Comparison of ENCODE assay signal across 19 cellular contexts in the genomic region with DNA sequence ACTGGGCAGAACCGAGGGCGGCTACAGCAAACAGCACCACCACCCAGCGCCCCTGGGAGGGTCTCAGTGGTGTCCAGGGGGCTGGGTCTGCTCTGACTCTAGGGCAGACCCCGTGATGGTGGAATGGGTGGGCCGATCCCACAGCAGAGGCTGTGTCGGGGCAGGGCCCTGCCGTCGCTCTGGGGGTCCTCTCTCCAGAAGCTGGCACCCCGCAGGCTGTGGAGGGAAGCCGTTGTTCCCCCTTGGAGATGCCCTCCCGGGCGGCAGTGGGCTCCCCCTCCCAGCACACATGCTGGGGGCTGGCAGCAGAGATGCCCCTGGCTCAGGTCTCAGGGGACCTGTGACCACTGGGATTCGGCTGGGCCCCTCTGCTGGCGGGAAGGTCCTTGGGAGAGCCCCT. TPM values are rescaled to one million over a fixed set of nuclear protein-coding genes. Genes with fewer than 3 reads are reported as not detected.
DNase-seq lines count a peak whose midpoint lies in the region; ATAC-seq, FAIRE-seq and TF ChIP-seq lines count a peak whose summit lies in the region.
"Had no signal": no experiment of that assay in that cellular context is flagged by ENCODE, and none has a peak within 500 bp of the region (broad histone marks: within the 10 kb centered on the region; RNA-seq: fewer than 3 reads in every experiment).

No MANE protein-coding gene starts in this region.

- dilution Hi-C loops in keratinocyte (cut with MboI; ENCODE audit: extremely low pct_ligation_motif_present, low sequenced_read_pairs) = no loop called here

- intact Hi-C loops in activated T-helper 2 cell treated with anti-CD3 and anti-CD28 coated beads, Interferon-gamma antibody, Interleukin-2, Interleukin-4, amounts not matched to agents 10 μg/mL and 5 μg/mL and 100 μg/mL, durations not matched to agents 14 hours and 24 hours and 36 hours (cut with micrococcal nuclease) = no loop called here

- H3K27ac ChIP-seq in RWPE2 (ENCODE audit: poor library complexity, severe bottlenecking) = peak overlapping the region; percentile 66
- peak overlapping the region; percentile 43 for H3K27ac ChIP-seq in keratinocyte (ENCODE audit: control insufficient read depth, insufficient read depth, low read length)
- H3K27ac ChIP-seq: KMS-11, upper lobe of right lung had no signal

- H3K4me3 ChIP-seq in RWPE2 (ENCODE audit: severe bottlenecking) = no peak overlapping the region
- H3K4me3 ChIP-seq in keratinocyte (ENCODE audit: control insufficient read depth in 2 of 3, extremely low read depth in 1 of 3, insufficient read depth in 2 of 3, low read depth in 1 of 3, low read length in 3 of 3) = no peak overlapping the region
- H3K4me3 ChIP-seq: HAP-1, stomach, upper lobe of right lung had no signal

- no peak for ATAC-seq in activated naive CD4-positive, alpha-beta T cell treated with anti-CD3 and anti-CD28 coated beads, Interleukin-2, amount 50 U/mL, for 72 hours
- ATAC-seq in RWPE2 (ENCODE audit: low read depth) = no peak
- peak; percentile 6 for ATAC-seq in stimulated activated naive CD8-positive, alpha-beta T cell treated with anti-CD3 and anti-CD28 coated beads, Interleukin-15, amount 100 ng/mL, for 72 hours

- peaks cover 12% of the 10 kb centered on the region for H3K36me3 ChIP-seq in RWPE2 (ENCODE audit: low read depth)
- H3K36me3 ChIP-seq in keratinocyte (ENCODE audit: control insufficient read depth in 2 of 2, extremely low read depth in 1 of 2, insufficient read depth in 2 of 2, low read length in 2 of 2) = peaks cover 8 to 12% of the 10 kb centered on the region in 2 experiments
- H3K36me3 ChIP-seq: HAP-1 had no signal

- no peak for TF ChIP-seq CTCF in RWPE2 (IDR thresholded peaks at IDR 0.05; ENCODE audit: poor library complexity, severe bottlenecking)
- TF ChIP-seq CTCF in keratinocyte (optimal IDR thresholded peaks at IDR 0.05 in 1 of 3, IDR thresholded peaks at IDR 0.05 in 1 of 3, conservative IDR thresholded peaks at IDR 0.05 in 1 of 3; ENCODE audit: extremely low read depth in 1 of 3, insufficient read depth in 2 of 3, low read length in 3 of 3) = no peak

- peaks cover 12% of the 10 kb centered on the region for H3K4me1 ChIP-seq in RWPE2 (ENCODE audit: insufficient read depth, poor library complexity, severe bottlenecking)
- peaks cover 14% of the 10 kb centered on the region for H3K4me1 ChIP-seq in keratinocyte (ENCODE audit: control insufficient read depth, extremely low read depth, insufficient read depth, low read length)
- H3K4me1 ChIP-seq: Caco-2, HAP-1, upper lobe of right lung had no signal

- no peak overlapping the region for H2AFZ ChIP-seq in keratinocyte (ENCODE audit: control insufficient read depth, low read length)

- peak overlapping the region; percentile 56 for H3K9ac ChIP-seq in keratinocyte (ENCODE audit: control insufficient read depth, extremely low read depth, insufficient read depth, low read length)
- H3K9ac ChIP-seq: KMS-11 had no signal

- H3K27me3 ChIP-seq in RWPE2 (ENCODE audit: insufficient read depth, poor library complexity, severe bottlenecking) = no peaks in the 10 kb centered on the region
- H3K27me3 ChIP-seq in keratinocyte (ENCODE audit: control insufficient read depth, extremely low read depth, insufficient read depth, low read length) = no peaks in the 10 kb centered on the region
- H3K27me3 ChIP-seq: stomach, upper lobe of right lung had no signal

- H3K79me2 ChIP-seq in keratinocyte (ENCODE audit: control insufficient read depth, insufficient read depth, low read length) = no peaks in the 10 kb centered on the region

- no peaks in the 10 kb centered on the region for H4K20me1 ChIP-seq in keratinocyte (ENCODE audit: control insufficient read depth, extremely low read depth, insufficient read depth, low read length)

- no peak for FAIRE-seq in keratinocyte (lab: Jason Lieb, UNC)

- no peaks in the 10 kb centered on the region for H3K9me3 Mint-ChIP-seq in activated naive CD4-positive, alpha-beta T cell treated with anti-CD3 and anti-CD28 coated beads, Interleukin-2, amount 10 ng/mL, durations not matched to agents 7 days and 5 days
- no peaks in the 10 kb centered on the region for H3K9me3 Mint-ChIP-seq in activated naive CD4-positive, alpha-beta T cell treated with anti-CD3 and anti-CD28 coated beads, Interleukin-2, amount 50 U/mL, for 72 hours
- no peaks in the 10 kb centered on the region for H3K9me3 Mint-ChIP-seq in stimulated activated naive CD8-positive, alpha-beta T cell treated with anti-CD3 and anti-CD28 coated beads, Interleukin-15, amount 100 ng/mL, for 72 hours
- no peaks in the 10 kb centered on the region for H3K9me3 Mint-ChIP-seq in activated T-helper 2 cell treated with anti-CD3 and anti-CD28 coated beads, Interferon-gamma antibody, Interleukin-2, Interleukin-4, amounts not matched to agents 10 μg/mL and 5 μg/mL and 100 μg/mL, durations not matched to agents 14 hours and 24 hours and 36 hours
- H3K9me3 Mint-ChIP-seq: activated B cell treated with CpG ODN at 0.5 μM for 24 hours had no signal

- peaks cover 4% of the 10 kb centered on the region for H3K9me1 ChIP-seq in keratinocyte (ENCODE audit: control insufficient read depth, extremely low read depth, insufficient read depth, low read length)

- CTCF ChIA-PET in activated naive CD4-positive, alpha-beta T cell treated with anti-CD3 and anti-CD28 coated beads, Interleukin-2, amount 10 ng/mL, durations not matched to agents 7 days and 5 days (lab: Charles Lee) = no interaction called here

- H3K27ac Mint-ChIP-seq in activated naive CD4-positive, alpha-beta T cell treated with anti-CD3 and anti-CD28 coated beads, Interleukin-2, amount 10 ng/mL, durations not matched to agents 7 days and 5 days = peak overlapping the region; percentile 24
- peak overlapping the region in 1 of 2 donors; percentile 72 for H3K27ac Mint-ChIP-seq in activated naive CD4-positive, alpha-beta T cell treated with anti-CD3 and anti-CD28 coated beads, Interleukin-2, amount 50 U/mL, for 72 hours
- H3K27ac Mint-ChIP-seq in stimulated activated naive CD8-positive, alpha-beta T cell treated with anti-CD3 and anti-CD28 coated beads, Interleukin-15, amount 100 ng/mL, for 72 hours = peak overlapping the region in 1 of 2 donors; percentile 89
- no peak overlapping the region for H3K27ac Mint-ChIP-seq in activated T-helper 2 cell treated with anti-CD3 and anti-CD28 coated beads, Interferon-gamma antibody, Interleukin-2, Interleukin-4, amounts not matched to agents 10 μg/mL and 5 μg/mL and 100 μg/mL, durations not matched to agents 14 hours and 24 hours and 36 hours
- H3K27ac Mint-ChIP-seq: activated B cell treated with CpG ODN at 0.5 μM for 24 hours had no signal

- peaks cover 18% of the 10 kb centered on the region for H3K36me3 Mint-ChIP-seq in activated naive CD4-positive, alpha-beta T cell treated with anti-CD3 and anti-CD28 coated beads, Interleukin-2, amount 10 ng/mL, durations not matched to agents 7 days and 5 days
- no peaks in the 10 kb centered on the region for H3K36me3 Mint-ChIP-seq in activated naive CD4-positive, alpha-beta T cell treated with anti-CD3 and anti-CD28 coated beads, Interleukin-2, amount 50 U/mL, for 72 hours
- H3K36me3 Mint-ChIP-seq in activated T-helper 2 cell treated with anti-CD3 and anti-CD28 coated beads, Interferon-gamma antibody, Interleukin-2, Interleukin-4, amounts not matched to agents 10 μg/mL and 5 μg/mL and 100 μg/mL, durations not matched to agents 14 hours and 24 hours and 36 hours (ENCODE audit: low read depth) = peaks cover 4% of the 10 kb centered on the region

- H3K4me3 Mint-ChIP-seq in activated naive CD4-positive, alpha-beta T cell treated with anti-CD3 and anti-CD28 coated beads, Interleukin-2, amount 10 ng/mL, durations not matched to agents 7 days and 5 days = no peak overlapping the region
- H3K4me3 Mint-ChIP-seq in stimulated activated naive CD8-positive, alpha-beta T cell treated with anti-CD3 and anti-CD28 coated beads, Interleukin-15, amount 100 ng/mL, for 72 hours = no peak overlapping the region
- H3K4me3 Mint-ChIP-seq in activated T-helper 2 cell treated with anti-CD3 and anti-CD28 coated beads, Interferon-gamma antibody, Interleukin-2, Interleukin-4, amounts not matched to agents 10 μg/mL and 5 μg/mL and 100 μg/mL, durations not matched to agents 14 hours and 24 hours and 36 hours (ENCODE audit: low read depth) = no peak overlapping the region
- H3K4me3 Mint-ChIP-seq: activated B cell treated with CpG ODN at 0.5 μM for 24 hours had no signal

- no peaks in the 10 kb centered on the region for H3K27me3 Mint-ChIP-seq in activated naive CD4-positive, alpha-beta T cell treated with anti-CD3 and anti-CD28 coated beads, Interleukin-2, amount 10 ng/mL, durations not matched to agents 7 days and 5 days
- H3K27me3 Mint-ChIP-seq in stimulated activated naive CD8-positive, alpha-beta T cell treated with anti-CD3 and anti-CD28 coated beads, Interleukin-15, amount 100 ng/mL, for 72 hours = no peaks in the 10 kb centered on the region
- H3K27me3 Mint-ChIP-seq in activated T-helper 2 cell treated with anti-CD3 and anti-CD28 coated beads, Interferon-gamma antibody, Interleukin-2, Interleukin-4, amounts not matched to agents 10 μg/mL and 5 μg/mL and 100 μg/mL, durations not matched to agents 14 hours and 24 hours and 36 hours (ENCODE audit: low read depth) = no peaks in the 10 kb centered on the region
- H3K27me3 Mint-ChIP-seq: activated B cell treated with CpG ODN at 0.5 μM for 24 hours had no signal

- no peak overlapping the region for H3K4me2 ChIP-seq in keratinocyte (ENCODE audit: control insufficient read depth, extremely low read depth, insufficient read depth, low read depth, low read length)
- H3K4me2 ChIP-seq: KMS-11 had no signal

- no peak for DNase-seq in activated naive CD4-positive, alpha-beta T cell treated with anti-CD3 and anti-CD28 coated beads, Interleukin-2, amount 10 ng/mL, durations not matched to agents 7 days and 5 days
- DNase-seq in activated naive CD4-positive, alpha-beta T cell treated with anti-CD3 and anti-CD28 coated beads, Interleukin-2, amount 50 U/mL, for 72 hours (ENCODE audit: low spot score in 2 of 2) = no peak
- no peak for DNase-seq in RWPE2 (ENCODE audit: low spot score)
- DNase-seq in keratinocyte (ENCODE audit: low read depth, low spot score) = no peak
- DNase-seq in stimulated activated naive CD8-positive, alpha-beta T cell treated with anti-CD3 and anti-CD28 coated beads, Interleukin-15, amount 100 ng/mL, for 72 hours = no peak
- no peak for DNase-seq in NCI-H2107 treated with DMSO at 0.1 percent for 48 hours (lab: John Stamatoyannopoulos, UW; ENCODE audit: unreplicated experiment)
- no peak for DNase-seq in NCI-H510A (lab: John Stamatoyannopoulos, UW)
- DNase-seq in activated T-helper 2 cell treated with anti-CD3 and anti-CD28 coated beads, Interferon-gamma antibody, Interleukin-2, Interleukin-4, amounts not matched to agents 10 μg/mL and 5 μg/mL and 100 μg/mL, durations not matched to agents 14 hours and 24 hours and 36 hours (ENCODE audit: low spot score) = no peak
- DNase-seq: activated B cell treated with CpG ODN at 0.5 μM for 24 hours, aorta, Caco-2, foreskin melanocyte, NCI-H1092, NCI-H526, retina, stomach, upper lobe of right lung had no signal

- peaks cover 29% of the 10 kb centered on the region for H3K4me1 Mint-ChIP-seq in activated naive CD4-positive, alpha-beta T cell treated with anti-CD3 and anti-CD28 coated beads, Interleukin-2, amount 10 ng/mL, durations not matched to agents 7 days and 5 days
- H3K4me1 Mint-ChIP-seq in stimulated activated naive CD8-positive, alpha-beta T cell treated with anti-CD3 and anti-CD28 coated beads, Interleukin-15, amount 100 ng/mL, for 72 hours = peaks cover 31% of the 10 kb centered on the region
- peaks cover 9% of the 10 kb centered on the region for H3K4me1 Mint-ChIP-seq in activated T-helper 2 cell treated with anti-CD3 and anti-CD28 coated beads, Interferon-gamma antibody, Interleukin-2, Interleukin-4, amounts not matched to agents 10 μg/mL and 5 μg/mL and 100 μg/mL, durations not matched to agents 14 hours and 24 hours and 36 hours (ENCODE audit: low read depth)

- H3K9me3 ChIP-seq in RWPE2 (ENCODE audit: severe bottlenecking) (no peaks in the 10 kb centered on the region), keratinocyte (ENCODE audit: control insufficient read depth, low read depth, low read length) (no peaks in the 10 kb centered on the region)
- H3K9me3 ChIP-seq: Caco-2, HAP-1, stomach, upper lobe of right lung had no signal

RNA-seq across cellular contexts. Expression of a gene that starts 31.2 kb away (rescaled TPM):
- 10 to 100 TPM in 1 of 2 donors, 1 to 10 TPM in 1; 8.7 to 13.9 TPM for total RNA-seq in activated naive CD4-positive, alpha-beta T cell treated with anti-CD3 and anti-CD28 coated beads, Interleukin-2, amount 50 U/mL, for 72 hours
- polyA plus RNA-seq in keratinocyte = 7.7 to 12.0 TPM (median 10.0 TPM) in 3 replicates
- polyA plus RNA-seq in keratinocyte (2011; ENCODE audit: low read depth) = 1.6 TPM
- polyA plus RNA-seq in keratinocyte (2011; cell fraction: cytosol; rRNA removed) = 3.9 and 5.0 TPM in 2 replicates
- 33.4 and 36.4 TPM in 2 replicates for polyA plus RNA-seq in keratinocyte (2011; cell fraction: nucleus; rRNA removed)
- 4.0 and 9.5 TPM in 2 replicates for polyA plus RNA-seq in keratinocyte (2012; ENCODE audit: low replicate concordance)
- 8.8 to 21.3 TPM (median 15.6 TPM) in 3 replicates for polyA minus RNA-seq in keratinocyte
- 7.3 TPM for polyA minus RNA-seq in keratinocyte (2011; cell fraction: cytosol; rRNA and poly(A)+ RNA removed)
- 26.0 and 29.0 TPM in 2 replicates for polyA minus RNA-seq in keratinocyte (2011; cell fraction: nucleus; rRNA and poly(A)+ RNA removed)
- 19.1 and 20.0 TPM in 2 replicates for total RNA-seq in activated T-helper 2 cell treated with anti-CD3 and anti-CD28 coated beads, Interferon-gamma antibody, Interleukin-2, Interleukin-4, amounts not matched to agents 10 μg/mL and 5 μg/mL and 100 μg/mL, durations not matched to agents 14 hours and 24 hours and 36 hours
